In the genomic region with DNA sequence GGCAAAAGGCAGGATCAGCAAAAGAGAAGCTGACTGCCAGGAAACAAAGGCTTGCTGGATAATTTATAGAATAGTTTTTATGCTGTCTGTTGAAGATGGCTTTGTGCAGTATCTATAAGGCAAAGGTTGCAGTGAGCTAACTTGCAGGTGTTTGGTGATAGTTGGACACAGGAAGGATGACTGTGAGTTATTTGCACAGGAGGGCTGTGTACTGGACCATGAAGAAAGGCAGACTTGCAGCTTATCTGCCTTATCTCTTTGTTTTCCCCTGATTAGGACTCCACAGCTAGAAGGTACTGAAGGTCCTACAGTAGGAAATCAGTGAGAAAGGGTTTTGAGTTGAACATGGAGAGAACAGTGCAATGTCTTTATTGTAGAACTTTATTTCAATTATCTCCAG, we compare ENCODE assay signal across 12 cellular contexts. TPM values are rescaled to one million over a fixed set of nuclear protein-coding genes. Genes with fewer than 3 reads are reported as not detected.
A peak's percentile ranks its signal among the peaks of the same experiment; 100 is the strongest.
DNase-seq lines count a peak whose midpoint lies in the region; ATAC-seq and TF ChIP-seq lines count a peak whose summit lies in the region.
"Had no signal": no experiment of that assay in that cellular context is flagged by ENCODE, and none has a peak within 500 bp of the region (broad histone marks: within the 10 kb centered on the region; RNA-seq: fewer than 3 reads in every experiment).

No MANE protein-coding gene starts in this region.

- H2BK120ac ChIP-seq in H9 (ENCODE audit: low read depth, low read length, poor library complexity, severe bottlenecking) (no peak overlapping the region), trophoblast cell (ENCODE audit: insufficient read depth, low read length, poor library complexity) (no peak overlapping the region)

- H3K4me3 ChIP-seq in lower lobe of right lung: no peak overlapping the region
- no peak overlapping the region for H3K4me3 ChIP-seq in trophoblast cell (ENCODE audit: low read depth, low read length)

- H3K79me2 ChIP-seq in H9 (ENCODE audit: insufficient read depth, low read length) (no peaks in the 10 kb centered on the region), trophoblast cell (ENCODE audit: control insufficient read depth, insufficient read depth, low read length, poor library complexity) (no peaks in the 10 kb centered on the region)

- H3T11ph ChIP-seq in H9 (ENCODE audit: low read length): no peak overlapping the region

- TF ChIP-seq CTCF in H9 (conservative IDR thresholded peaks at IDR 0.05): no peak
- no peak for TF ChIP-seq CTCF in lower lobe of right lung (IDR thresholded peaks at IDR 0.05)

- no peak overlapping the region for H3K18ac ChIP-seq in H9 (ENCODE audit: insufficient read length, low read depth, low read length)
- H3K18ac ChIP-seq in trophoblast cell (ENCODE audit: low read length): no peak overlapping the region

- H4K91ac ChIP-seq in H9 (ENCODE audit: insufficient read length, low read depth, low read length) (no peak overlapping the region), trophoblast cell (ENCODE audit: low read depth, low read length) (no peak overlapping the region)

- H2BK15ac ChIP-seq in H9 (ENCODE audit: low read depth, low read length): no peak overlapping the region

- peaks cover 8% of the 10 kb centered on the region for H3K23me2 ChIP-seq in H9 (ENCODE audit: insufficient read length, low read depth, low read length, poor library complexity, severe bottlenecking)

- H2AK5ac ChIP-seq in H9 (ENCODE audit: insufficient read length, low read length) (no peak overlapping the region), trophoblast cell (ENCODE audit: low read length) (no peak overlapping the region)

- H3K9ac ChIP-seq in H9 (ENCODE audit: extremely low read depth, insufficient read length, low read length): no peak overlapping the region
- no peak overlapping the region for H3K9ac ChIP-seq in trophoblast cell (ENCODE audit: low read length)

- peaks cover 61% of the 10 kb centered on the region for H3K27me3 Mint-ChIP-seq in H9 (ENCODE audit: low read depth)
- H3K27me3 Mint-ChIP-seq in activated CD8-positive, alpha-beta T cell treated with anti-CD3 and anti-CD28 coated beads, Interleukin-2, amount 10 ng/mL, durations not matched to agents 7 days and 5 days (ENCODE audit: low read depth): peaks cover 35% of the 10 kb centered on the region
- H3K27me3 Mint-ChIP-seq in natural killer cell treated with Interleukin-12 subunit alpha and Interleukin-12 subunit beta and Interleukin-15 and Interleukin-18, amount 100 ng/mL, for 72 hours: peaks cover 27 to 29% of the 10 kb centered on the region in 2 donors

- no peaks in the 10 kb centered on the region for H3K36me3 ChIP-seq in lower lobe of right lung
- no peaks in the 10 kb centered on the region for H3K36me3 ChIP-seq in trophoblast cell (ENCODE audit: control insufficient read depth in 1 of 2, insufficient read depth in 2 of 2, low read length in 2 of 2)

- no peaks in the 10 kb centered on the region; a peak in 2 of 5 replicates for H3K9me3 Mint-ChIP-seq in H9
- H3K9me3 Mint-ChIP-seq in activated CD8-positive, alpha-beta T cell treated with anti-CD3 and anti-CD28 coated beads, Interleukin-2, amount 10 ng/mL, durations not matched to agents 7 days and 5 days (ENCODE audit: insufficient read depth): no peaks in the 10 kb centered on the region
- no peaks in the 10 kb centered on the region for H3K9me3 Mint-ChIP-seq in natural killer cell treated with Interleukin-12 subunit alpha and Interleukin-12 subunit beta and Interleukin-15 and Interleukin-18, amount 100 ng/mL, for 72 hours
- H3K9me3 Mint-ChIP-seq: dendritic cell treated with granulocyte-macrophage colony-stimulating factor and Interleukin-4, amounts not matched to agents 40 ng/mL and 50 ng/mL, for 4 days had no signal

- no peak overlapping the region for H3K56ac ChIP-seq in H9 (ENCODE audit: insufficient read length, low read depth, low read length)

- no peaks in the 10 kb centered on the region for H3K36me3 Mint-ChIP-seq in H9 (ENCODE audit: insufficient read depth in 1 of 3, low read depth in 3 of 3)
- no peaks in the 10 kb centered on the region for H3K36me3 Mint-ChIP-seq in activated CD8-positive, alpha-beta T cell treated with anti-CD3 and anti-CD28 coated beads, Interleukin-2, amount 10 ng/mL, durations not matched to agents 7 days and 5 days (ENCODE audit: low read depth)
- no peaks in the 10 kb centered on the region for H3K36me3 Mint-ChIP-seq in natural killer cell treated with Interleukin-12 subunit alpha and Interleukin-12 subunit beta and Interleukin-15 and Interleukin-18, amount 100 ng/mL, for 72 hours

- intact Hi-C loops in lower lobe of right lung (cut with DNase I): no loop called here

- H3K4me3 Mint-ChIP-seq in H9: peak overlapping the region; percentile 64 to 80
- H3K4me3 Mint-ChIP-seq in activated CD8-positive, alpha-beta T cell treated with anti-CD3 and anti-CD28 coated beads, Interleukin-2, amount 10 ng/mL, durations not matched to agents 7 days and 5 days: peak overlapping the region; percentile 62
- peak overlapping the region; percentile 84 for H3K4me3 Mint-ChIP-seq in natural killer cell treated with Interleukin-12 subunit alpha and Interleukin-12 subunit beta and Interleukin-15 and Interleukin-18, amount 100 ng/mL, for 72 hours

- H3K4me1 ChIP-seq in H9 (ENCODE audit: insufficient read depth, low read length) (no peaks in the 10 kb centered on the region), lower lobe of right lung (peaks cover 11% of the 10 kb centered on the region), trophoblast cell (ENCODE audit: control insufficient read depth in 1 of 2, insufficient read depth in 2 of 2, low read length in 2 of 2) (peaks cover 5% of the 10 kb centered on the region in 2 experiments)

- no peak overlapping the region for H4K8ac ChIP-seq in H9 (replicated peaks; ENCODE audit: insufficient read length, low read depth, low read length)
- no peak overlapping the region for H4K8ac ChIP-seq in trophoblast cell (ENCODE audit: low read depth, low read length)

- CTCF ChIA-PET in activated CD8-positive, alpha-beta T cell treated with anti-CD3 and anti-CD28 coated beads, Interleukin-2, amount 10 ng/mL, durations not matched to agents 7 days and 5 days (lab: Charles Lee): interaction anchor here (0.7 to 4.0 kb wide), 5 partner anchors 17 to 161 kb away, joined by 3 to 16 read pairs (median 4); no protein-coding TSS in a partner anchor

- no peak overlapping the region for H3K27ac Mint-ChIP-seq in H9
- H3K27ac Mint-ChIP-seq in activated CD8-positive, alpha-beta T cell treated with anti-CD3 and anti-CD28 coated beads, Interleukin-2, amount 10 ng/mL, durations not matched to agents 7 days and 5 days: no peak overlapping the region
- H3K27ac Mint-ChIP-seq in natural killer cell treated with Interleukin-12 subunit alpha and Interleukin-12 subunit beta and Interleukin-15 and Interleukin-18, amount 100 ng/mL, for 72 hours: no peak overlapping the region

- H3K4ac ChIP-seq in H9 (ENCODE audit: low read depth, low read length) (no peak overlapping the region), trophoblast cell (ENCODE audit: low read depth, low read length) (no peak overlapping the region)

- peak; percentile 33 for ATAC-seq in activated CD8-positive, alpha-beta T cell treated with anti-CD3 and anti-CD28 coated beads, Interleukin-2, amount 10 ng/mL, durations not matched to agents 7 days and 5 days
- ATAC-seq in natural killer cell treated with Interleukin-12 subunit alpha and Interleukin-12 subunit beta and Interleukin-15 and Interleukin-18, amount 100 ng/mL, for 72 hours: no peak
- ATAC-seq in HG02642 (IDR thresholded peaks at IDR 0.05; ENCODE audit: poor library complexity, unreplicated experiment): no peak
- ATAC-seq in lower lobe of right lung: no peak

- no peak overlapping the region for H2AFZ ChIP-seq in H9 (ENCODE audit: low read length)
- no peak overlapping the region for H2AFZ ChIP-seq in trophoblast cell (ENCODE audit: insufficient read depth, low read length, poor library complexity)

- H3K14ac ChIP-seq in H9 (ENCODE audit: insufficient read depth, low read length) (no peak overlapping the region), trophoblast cell (ENCODE audit: low read length) (no peak overlapping the region)

- H3K27ac ChIP-seq in H9 (ENCODE audit: insufficient read length, low read depth, low read length): no peak overlapping the region
- no peak overlapping the region for H3K27ac ChIP-seq in lower lobe of right lung
- no peak overlapping the region for H3K27ac ChIP-seq in trophoblast cell (ENCODE audit: low read depth, low read length)
- H3K27ac ChIP-seq: 22Rv1 had no signal

- H3K4me1 Mint-ChIP-seq in H9: peaks cover 16 to 17% of the 10 kb centered on the region in 2 experiments
- H3K4me1 Mint-ChIP-seq in activated CD8-positive, alpha-beta T cell treated with anti-CD3 and anti-CD28 coated beads, Interleukin-2, amount 10 ng/mL, durations not matched to agents 7 days and 5 days (ENCODE audit: low read depth): peaks cover 21% of the 10 kb centered on the region
- peaks cover 11 to 13% of the 10 kb centered on the region in 2 donors for H3K4me1 Mint-ChIP-seq in natural killer cell treated with Interleukin-12 subunit alpha and Interleukin-12 subunit beta and Interleukin-15 and Interleukin-18, amount 100 ng/mL, for 72 hours (ENCODE audit: low read depth in 2 of 2)

- H3K27me3 ChIP-seq in H9 (ENCODE audit: insufficient read depth, low read length) (peaks cover 20% of the 10 kb centered on the region), lower lobe of right lung (ENCODE audit: low read depth) (peaks cover 27% of the 10 kb centered on the region), trophoblast cell (ENCODE audit: insufficient read depth, low read length) (peaks cover 15% of the 10 kb centered on the region)

- H2BK12ac ChIP-seq in H9 (ENCODE audit: insufficient read length, low read depth, low read length) (no peak overlapping the region), trophoblast cell (ENCODE audit: low read length) (no peak overlapping the region)

- H3K79me1 ChIP-seq in H9 (ENCODE audit: insufficient read depth, low read depth, low read length, poor library complexity, severe bottlenecking): no peaks in the 10 kb centered on the region
- no peaks in the 10 kb centered on the region for H3K79me1 ChIP-seq in trophoblast cell (ENCODE audit: low read length)

- H4K5ac ChIP-seq in H9 (ENCODE audit: insufficient read length, low read depth, low read length): no peak overlapping the region

- no peak overlapping the region for H4K12ac ChIP-seq in trophoblast cell (ENCODE audit: low read depth, low read length)

- H3K4me2 ChIP-seq in H9 (ENCODE audit: insufficient read depth, insufficient read length, low read length) (peak overlapping the region; percentile 59), trophoblast cell (ENCODE audit: low read length) (no peak overlapping the region)

- no peaks in the 10 kb centered on the region for H3K9me3 ChIP-seq in H9 (ENCODE audit: control insufficient read depth, low read depth, low read length)
- H3K9me3 ChIP-seq in lower lobe of right lung: no peaks in the 10 kb centered on the region
- H3K9me3 ChIP-seq in trophoblast cell (ENCODE audit: insufficient read depth, low read depth, low read length): peaks cover 3% of the 10 kb centered on the region

- POLR2A ChIA-PET in activated CD8-positive, alpha-beta T cell treated with anti-CD3 and anti-CD28 coated beads, Interleukin-2, amount 10 ng/mL, durations not matched to agents 7 days and 5 days (lab: Charles Lee): interaction anchor here (1.1 to 1.6 kb wide), 2 partner anchors 18 to 28 kb away, joined by 4 to 6 read pairs; no protein-coding TSS in a partner anchor

- H2BK20ac ChIP-seq in H9 (ENCODE audit: low read depth, low read length, poor library complexity, severe bottlenecking): no peak overlapping the region

- H4K20me1 ChIP-seq in H9 (ENCODE audit: control insufficient read depth, insufficient read depth, insufficient read length): no peaks in the 10 kb centered on the region

- no peak overlapping the region for H3K23ac ChIP-seq in H9 (ENCODE audit: insufficient read length, low read depth, low read length)
- H3K23ac ChIP-seq in trophoblast cell (ENCODE audit: low read length): no peak overlapping the region

- peak; percentile 5 for DNase-seq in NCI-H1105 treated with DMSO at 0.1 percent for 48 hours (lab: John Stamatoyannopoulos, UW)
- DNase-seq in NCI-H1105 (lab: John Stamatoyannopoulos, UW): no peak
- DNase-seq in H9: no peak
- no peak for DNase-seq in activated CD8-positive, alpha-beta T cell treated with anti-CD3 and anti-CD28 coated beads, Interleukin-2, amount 10 ng/mL, durations not matched to agents 7 days and 5 days
- no peak for DNase-seq in natural killer cell treated with Interleukin-12 subunit alpha and Interleukin-12 subunit beta and Interleukin-15 and Interleukin-18, amount 100 ng/mL, for 72 hours (ENCODE audit: low spot score)
- DNase-seq in lower lobe of right lung: no peak
- no peak for DNase-seq in trophoblast cell
- DNase-seq: Kasumi-1, T1000 had no signal

- no peak overlapping the region for H2BK5ac ChIP-seq in H9 (ENCODE audit: insufficient read length, low read length)
- H2BK5ac ChIP-seq in trophoblast cell (ENCODE audit: low read depth, low read length, poor library complexity): no peak overlapping the region

RNA-seq across cellular contexts. Expression of a gene that starts 2.1 kb away (rescaled TPM):
- 0.15 and 0.18 TPM in 2 replicates for total RNA-seq in H9 (2021)
- total RNA-seq in activated CD8-positive, alpha-beta T cell treated with anti-CD3 and anti-CD28 coated beads, Interleukin-2, amount 10 ng/mL, durations not matched to agents 7 days and 5 days: not detected
- not detected for total RNA-seq in natural killer cell treated with Interleukin-12 subunit alpha and Interleukin-12 subunit beta and Interleukin-15 and Interleukin-18, amount 100 ng/mL, for 72 hours
- total RNA-seq in lower lobe of right lung: not detected
- polyA plus RNA-seq in trophoblast cell (2013): 0.01 TPM in 1 of 2 replicates, not detected in the other

RNA-seq across cellular contexts. Expression of a gene that starts 36.0 kb away (rescaled TPM):
- 50.4 and 54.7 TPM in 2 replicates for total RNA-seq in H9 (2021)
- 10 to 100 TPM; 80.8 to 84.9 TPM for total RNA-seq in activated CD8-positive, alpha-beta T cell treated with anti-CD3 and anti-CD28 coated beads, Interleukin-2, amount 10 ng/mL, durations not matched to agents 7 days and 5 days
- total RNA-seq in natural killer cell treated with Interleukin-12 subunit alpha and Interleukin-12 subunit beta and Interleukin-15 and Interleukin-18, amount 100 ng/mL, for 72 hours: 10 to 100 TPM; 79.8 to 91.9 TPM
- 42.9 TPM for total RNA-seq in lower lobe of right lung
- 24.2 and 24.8 TPM in 2 replicates for polyA plus RNA-seq in trophoblast cell (2013)

RNA-seq across cellular contexts. Expression of a gene that starts 44.4 kb away (rescaled TPM):
- total RNA-seq in H9 (2021) (17.6 and 18.4 TPM in 2 replicates), lower lobe of right lung (27.0 TPM)
- 10 to 100 TPM; 22.4 to 23.6 TPM for total RNA-seq in activated CD8-positive, alpha-beta T cell treated with anti-CD3 and anti-CD28 coated beads, Interleukin-2, amount 10 ng/mL, durations not matched to agents 7 days and 5 days
- total RNA-seq in natural killer cell treated with Interleukin-12 subunit alpha and Interleukin-12 subunit beta and Interleukin-15 and Interleukin-18, amount 100 ng/mL, for 72 hours: 10 to 100 TPM; 41.2 to 47.4 TPM
- 10.4 and 10.6 TPM in 2 replicates for polyA plus RNA-seq in trophoblast cell (2013)
